Comparison of ENCODE assay signal across 7 cellular contexts in genomic region chr15:75737713-75738646, GRCh38. TPM values are rescaled to one million over a fixed set of nuclear protein-coding genes. Genes with fewer than 3 reads are reported as not detected.
DNase-seq lines count a peak whose midpoint lies in the region; ATAC-seq and TF ChIP-seq lines count a peak whose summit lies in the region.
"Not testable (repeated sequence)": the region's sequence is repeated elsewhere in the genome, so short reads cannot be mapped to it uniquely, and the experiment has no call there.

No MANE protein-coding gene starts in this region.

- CTCF ChIA-PET in activated naive CD4-positive, alpha-beta T cell treated with anti-CD3 and anti-CD28 coated beads for 36 hours (lab: Charles Lee), result not testable (repeated sequence)

- not testable (repeated sequence) for TF ChIP-seq CTCF in OCI-LY3 (IDR thresholded peaks at IDR 0.05; ENCODE audit: low read depth, low read length); epithelial cell of esophagus (IDR thresholded peaks at IDR 0.05; ENCODE audit: insufficient read depth, low read depth, low read length, missing control alignments); left lung (IDR thresholded peaks at IDR 0.05); progenitor cell of endocrine pancreas (IDR thresholded peaks at IDR 0.05; ENCODE audit: unreplicated experiment)

- peak overlapping the region; percentile 65 for H3K9ac ChIP-seq in OCI-LY3 (ENCODE audit: low read length)

- H4K20me1 ChIP-seq in OCI-LY3 (ENCODE audit: insufficient read depth, low read length), result not testable (repeated sequence)

- peak overlapping the region; percentile 82 for H3K4me3 Mint-ChIP-seq in activated naive CD4-positive, alpha-beta T cell treated with anti-CD3 and anti-CD28 coated beads for 36 hours
- H3K4me3 Mint-ChIP-seq in progenitor cell of endocrine pancreas (ENCODE audit: low read depth), result peak overlapping the region; percentile 86

- H3K27ac ChIP-seq in OCI-LY3 (ENCODE audit: low read length); left lung: not testable (repeated sequence)

- not testable (repeated sequence) for H3K79me2 ChIP-seq in OCI-LY3 (ENCODE audit: low read length)

- H3K9me3 Mint-ChIP-seq in activated naive CD4-positive, alpha-beta T cell treated with anti-CD3 and anti-CD28 coated beads for 36 hours; progenitor cell of endocrine pancreas (ENCODE audit: low read depth): not testable (repeated sequence)

- DNase-seq in activated naive CD4-positive, alpha-beta T cell treated with anti-CD3 and anti-CD28 coated beads for 36 hours; epithelial cell of esophagus (ENCODE audit: low read depth): not testable (repeated sequence)
- DNase-seq in left lung, result peak in 1 of 2 donors; percentile 10
- peak; percentile 32 for DNase-seq in progenitor cell of endocrine pancreas (ENCODE audit: low spot score, unreplicated experiment)

- H3K9me3 ChIP-seq in OCI-LY3 (ENCODE audit: insufficient read depth, low read length); left lung: not testable (repeated sequence)

- H3K27me3 Mint-ChIP-seq in activated naive CD4-positive, alpha-beta T cell treated with anti-CD3 and anti-CD28 coated beads for 36 hours (ENCODE audit: low read depth), result not testable (repeated sequence)
- H3K27me3 Mint-ChIP-seq in progenitor cell of endocrine pancreas, result peaks cover 35% of the 10 kb centered on the region

- intact Hi-C loops in activated naive CD4-positive, alpha-beta T cell treated with anti-CD3 and anti-CD28 coated beads for 36 hours (cut with micrococcal nuclease), result loop anchor here (1.0 to 5.0 kb wide), 3 partner anchors 51 to 288 kb away; partner anchors contain the start of gene FBXO22
- intact Hi-C loops in left lung (cut with DNase I), result loop anchor here in 1 of 2 donors (10.0 kb wide), 1 partner anchor 67 kb away; no protein-coding TSS in a partner anchor

- H3K4me1 ChIP-seq in OCI-LY3 (ENCODE audit: low read length), result not testable (repeated sequence)
- H3K4me1 ChIP-seq in left lung, result peaks cover 0 to 21% of the 10 kb centered on the region in 2 donors

- peak overlapping the region; percentile 80 for H3K4me2 ChIP-seq in OCI-LY3 (ENCODE audit: low read length)

- H3K4me3 ChIP-seq in OCI-LY3 (ENCODE audit: low read length) (peak overlapping the region; percentile 84), epithelial cell of esophagus (ENCODE audit: low read length) (peak overlapping the region; percentile 71), left lung (peak overlapping the region; percentile 78 to 80)

- H3K36me3 ChIP-seq in OCI-LY3 (replicated peaks; ENCODE audit: low read depth, low read length); left lung: not testable (repeated sequence)

- H3K27me3 ChIP-seq in OCI-LY3 (ENCODE audit: low read depth, low read length); left lung: not testable (repeated sequence)

- H3K4me1 Mint-ChIP-seq in activated naive CD4-positive, alpha-beta T cell treated with anti-CD3 and anti-CD28 coated beads for 36 hours (ENCODE audit: low read depth); progenitor cell of endocrine pancreas (ENCODE audit: low read depth): not testable (repeated sequence)

- H3K27ac Mint-ChIP-seq in activated naive CD4-positive, alpha-beta T cell treated with anti-CD3 and anti-CD28 coated beads for 36 hours; progenitor cell of endocrine pancreas: not testable (repeated sequence)

- ATAC-seq in GM18867 (IDR thresholded peaks at IDR 0.05; ENCODE audit: unreplicated experiment), result peak; percentile 7
- ATAC-seq in HG02763 (IDR thresholded peaks at IDR 0.05; ENCODE audit: unreplicated experiment), result peak; percentile 15
- ATAC-seq in left lung, result peak; percentile 36

- H2AFZ ChIP-seq in OCI-LY3 (ENCODE audit: low read depth, low read length), result peak overlapping the region; percentile 81; the same call in 1 of the 2 replicates

- H3K36me3 Mint-ChIP-seq in activated naive CD4-positive, alpha-beta T cell treated with anti-CD3 and anti-CD28 coated beads for 36 hours (ENCODE audit: low read depth); progenitor cell of endocrine pancreas (ENCODE audit: insufficient read depth): not testable (repeated sequence)

RNA-seq across cellular contexts. Expression of gene CSPG4, which starts 25.3 kb away (rescaled TPM):
- not detected for total RNA-seq in activated naive CD4-positive, alpha-beta T cell treated with anti-CD3 and anti-CD28 coated beads for 36 hours
- total RNA-seq in left lung (10 to 100 TPM; 22.5 to 24.7 TPM), progenitor cell of endocrine pancreas (0.41 and 0.51 TPM in 2 replicates)

Comparison
In these comparisons a context has a peak if more than half of its experiments do, and no peak if none do; other contexts are left out.
1. RNA of gene CSPG4, which starts 25.3 kb away (total RNA-seq): 22.5 to 24.7 TPM in left lung; 0.41 to 0.51 TPM in progenitor cell of endocrine pancreas and not detected in activated naive CD4-positive, alpha-beta T cell treated with anti-CD3 and anti-CD28 coated beads for 36 hours; every median in the first group is over 10 times any median in the second.
2. Peak in every context shown above with its lines, with median percentiles within 50 percentile points of each other: ATAC-seq and H3K4me3 ChIP-seq.